Comparison of ENCODE assay signal across 8 cellular contexts in the genomic region with DNA sequence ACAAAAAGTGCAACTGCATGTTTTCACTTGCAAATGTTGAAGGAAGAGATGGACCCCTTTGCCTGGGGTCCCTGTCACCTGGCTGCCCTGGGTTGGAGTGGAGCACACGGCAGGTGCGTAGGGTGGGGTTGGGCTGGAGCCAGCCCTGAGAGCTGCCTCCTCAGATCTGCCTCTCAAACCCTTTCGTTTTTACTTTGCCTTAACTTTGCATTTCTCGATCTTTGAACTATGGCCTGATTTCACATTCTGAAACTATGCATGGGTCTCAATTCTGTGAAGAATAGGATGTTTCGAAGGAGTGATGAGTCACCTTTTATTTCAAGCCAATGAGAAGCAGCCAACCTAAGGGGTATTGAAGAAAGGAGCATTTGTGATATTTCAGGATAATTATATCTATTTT.
DNase-seq lines count a peak whose midpoint lies in the region; ATAC-seq and FAIRE-seq lines count a peak whose summit lies in the region.

No MANE protein-coding gene starts in this region.

- H3K27ac ChIP-seq in small intestine (ENCODE audit: low read depth in 1 of 2, low read length in 1 of 2): no peak overlapping the region

- peaks cover 3 to 4% of the 10 kb centered on the region in 2 donors for H3K4me1 ChIP-seq in small intestine (ENCODE audit: control insufficient read depth in 2 of 2, insufficient read depth in 1 of 2, low read depth in 1 of 2, low read length in 1 of 2)

- H3K9me3 ChIP-seq in small intestine (ENCODE audit: control insufficient read depth, low read depth): no peaks in the 10 kb centered on the region

- ATAC-seq in activated CD4-positive, alpha-beta T cell treated with anti-CD3 and anti-CD28 coated beads for 36 hours: peak; percentile 80
- no peak for ATAC-seq in left cardiac atrium

- H3K4me1 Mint-ChIP-seq in activated CD4-positive, alpha-beta T cell treated with anti-CD3 and anti-CD28 coated beads for 36 hours: peaks cover 46% of the 10 kb centered on the region

- FAIRE-seq in small intestine (lab: Jason Lieb, UNC): no peak
- no peak for FAIRE-seq in RCC 7860 (lab: Jason Lieb, UNC)

- H3K4me3 ChIP-seq in small intestine (ENCODE audit: low read depth in 1 of 2, low read length in 2 of 2): no peak overlapping the region

- H3K27me3 Mint-ChIP-seq in activated CD4-positive, alpha-beta T cell treated with anti-CD3 and anti-CD28 coated beads for 36 hours: peaks cover 54% of the 10 kb centered on the region

- no peak overlapping the region for H3K27ac Mint-ChIP-seq in activated CD4-positive, alpha-beta T cell treated with anti-CD3 and anti-CD28 coated beads for 36 hours

- peak; percentile 67 for DNase-seq in activated CD4-positive, alpha-beta T cell treated with anti-CD3 and anti-CD28 coated beads for 36 hours
- no peak for DNase-seq in activated CD4-positive, alpha-beta T cell treated with anti-CD3 and anti-CD28 coated beads for 4 hours
- DNase-seq in HCEC 1CT (peak; percentile 30), M059J (ENCODE audit: low read depth) (peak; percentile 50), small intestine (peak; percentile 48), RCC 7860 (ENCODE audit: low spot score) (no peak), left cardiac atrium (no peak), HPDE6-E6E7 (ENCODE audit: extremely low spot score) (no peak)

- H3K4me3 Mint-ChIP-seq in activated CD4-positive, alpha-beta T cell treated with anti-CD3 and anti-CD28 coated beads for 36 hours: no peak overlapping the region

- no peaks in the 10 kb centered on the region for H3K36me3 ChIP-seq in small intestine (ENCODE audit: control insufficient read depth in 2 of 2, insufficient read depth in 2 of 2, low read length in 2 of 2)

- POLR2A ChIA-PET in activated CD4-positive, alpha-beta T cell treated with anti-CD3 and anti-CD28 coated beads for 36 hours (lab: Charles Lee): interaction anchor here (0.6 kb wide), 2 partner anchors 14 to 70 kb away, joined by 3 to 5 read pairs; no protein-coding TSS in a partner anchor

- H3K36me3 Mint-ChIP-seq in activated CD4-positive, alpha-beta T cell treated with anti-CD3 and anti-CD28 coated beads for 36 hours (ENCODE audit: low read depth): no peaks in the 10 kb centered on the region

- CTCF ChIA-PET in activated CD4-positive, alpha-beta T cell treated with anti-CD3 and anti-CD28 coated beads for 36 hours (lab: Charles Lee): interaction anchor here (1.2 kb wide), 1 partner anchor 53 kb away, joined by 4 read pairs; no protein-coding TSS in a partner anchor

- H3K27me3 ChIP-seq in small intestine (ENCODE audit: control insufficient read depth in 2 of 2, insufficient read depth in 2 of 2, low read length in 2 of 2): peaks cover 0 to 4% of the 10 kb centered on the region in 2 donors

- intact Hi-C loops in activated CD4-positive, alpha-beta T cell treated with anti-CD3 and anti-CD28 coated beads for 36 hours (cut with DNase I, micrococcal nuclease): loop anchor here (1.0 to 5.0 kb wide), 9 partner anchors 18 to 302 kb away; a partner anchor contains a TSS
- intact Hi-C loops in left cardiac atrium (cut with DNase I): no loop called here

- no peaks in the 10 kb centered on the region for H3K9me3 Mint-ChIP-seq in activated CD4-positive, alpha-beta T cell treated with anti-CD3 and anti-CD28 coated beads for 36 hours (ENCODE audit: low read depth)

- 4 to 50% (median 20%) methylated on average over 5 of the region's 5 CpGs for WGBS in small intestine, 3 donors

Comparison
In these comparisons a context has a peak if more than half of its experiments do, and no peak if none do; other contexts are left out.
1. DNase-seq: peak in activated CD4-positive, alpha-beta T cell treated with anti-CD3 and anti-CD28 coated beads for 36 hours (single experiment), HCEC 1CT (single experiment), M059J (single experiment) and small intestine (single experiment); none in activated CD4-positive, alpha-beta T cell treated with anti-CD3 and anti-CD28 coated beads for 4 hours (0 of 2), RCC 7860 (single experiment), left cardiac atrium (single experiment) and HPDE6-E6E7 (single experiment).
2. intact Hi-C loops: an anchor here in activated CD4-positive, alpha-beta T cell treated with anti-CD3 and anti-CD28 coated beads for 36 hours (1.0 to 5.0 kb wide); none called in left cardiac atrium.